ENCODE assay signal across 1 cellular context in the genomic region with DNA sequence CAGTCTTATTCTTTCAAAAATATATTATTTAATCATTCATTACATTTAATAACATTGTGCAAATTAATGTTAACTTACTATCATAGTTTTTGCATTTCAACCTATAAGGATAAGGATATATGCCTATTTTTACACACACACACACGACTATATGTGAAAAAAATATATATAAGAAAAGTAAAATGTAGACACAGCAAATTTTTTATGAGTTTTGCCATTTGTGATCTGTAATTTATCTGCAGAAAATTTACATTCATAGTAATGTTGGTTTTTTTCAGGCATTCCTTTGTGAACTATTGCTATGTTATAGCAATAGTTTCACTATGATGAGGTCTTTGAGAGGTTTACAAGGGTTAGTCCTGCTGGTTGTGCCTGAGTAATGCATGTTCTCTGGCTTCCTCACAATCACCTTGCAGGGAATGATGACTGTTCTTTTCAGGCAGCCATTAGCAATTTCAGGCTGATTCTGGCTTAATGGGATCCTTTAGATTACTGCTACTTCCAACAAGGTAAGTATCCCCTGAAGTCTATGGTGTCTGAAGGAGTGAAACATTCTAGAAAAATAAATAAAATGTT.
TF ChIP-seq lines count a peak whose summit lies in the region.

No MANE protein-coding gene starts in this region.

TF ChIP-seq in GM23338, 12 proteins besides CTCF, POLR2A, EP300 and RAD21 (continued from another document):
- TF ChIP-seq, protein P1, sequence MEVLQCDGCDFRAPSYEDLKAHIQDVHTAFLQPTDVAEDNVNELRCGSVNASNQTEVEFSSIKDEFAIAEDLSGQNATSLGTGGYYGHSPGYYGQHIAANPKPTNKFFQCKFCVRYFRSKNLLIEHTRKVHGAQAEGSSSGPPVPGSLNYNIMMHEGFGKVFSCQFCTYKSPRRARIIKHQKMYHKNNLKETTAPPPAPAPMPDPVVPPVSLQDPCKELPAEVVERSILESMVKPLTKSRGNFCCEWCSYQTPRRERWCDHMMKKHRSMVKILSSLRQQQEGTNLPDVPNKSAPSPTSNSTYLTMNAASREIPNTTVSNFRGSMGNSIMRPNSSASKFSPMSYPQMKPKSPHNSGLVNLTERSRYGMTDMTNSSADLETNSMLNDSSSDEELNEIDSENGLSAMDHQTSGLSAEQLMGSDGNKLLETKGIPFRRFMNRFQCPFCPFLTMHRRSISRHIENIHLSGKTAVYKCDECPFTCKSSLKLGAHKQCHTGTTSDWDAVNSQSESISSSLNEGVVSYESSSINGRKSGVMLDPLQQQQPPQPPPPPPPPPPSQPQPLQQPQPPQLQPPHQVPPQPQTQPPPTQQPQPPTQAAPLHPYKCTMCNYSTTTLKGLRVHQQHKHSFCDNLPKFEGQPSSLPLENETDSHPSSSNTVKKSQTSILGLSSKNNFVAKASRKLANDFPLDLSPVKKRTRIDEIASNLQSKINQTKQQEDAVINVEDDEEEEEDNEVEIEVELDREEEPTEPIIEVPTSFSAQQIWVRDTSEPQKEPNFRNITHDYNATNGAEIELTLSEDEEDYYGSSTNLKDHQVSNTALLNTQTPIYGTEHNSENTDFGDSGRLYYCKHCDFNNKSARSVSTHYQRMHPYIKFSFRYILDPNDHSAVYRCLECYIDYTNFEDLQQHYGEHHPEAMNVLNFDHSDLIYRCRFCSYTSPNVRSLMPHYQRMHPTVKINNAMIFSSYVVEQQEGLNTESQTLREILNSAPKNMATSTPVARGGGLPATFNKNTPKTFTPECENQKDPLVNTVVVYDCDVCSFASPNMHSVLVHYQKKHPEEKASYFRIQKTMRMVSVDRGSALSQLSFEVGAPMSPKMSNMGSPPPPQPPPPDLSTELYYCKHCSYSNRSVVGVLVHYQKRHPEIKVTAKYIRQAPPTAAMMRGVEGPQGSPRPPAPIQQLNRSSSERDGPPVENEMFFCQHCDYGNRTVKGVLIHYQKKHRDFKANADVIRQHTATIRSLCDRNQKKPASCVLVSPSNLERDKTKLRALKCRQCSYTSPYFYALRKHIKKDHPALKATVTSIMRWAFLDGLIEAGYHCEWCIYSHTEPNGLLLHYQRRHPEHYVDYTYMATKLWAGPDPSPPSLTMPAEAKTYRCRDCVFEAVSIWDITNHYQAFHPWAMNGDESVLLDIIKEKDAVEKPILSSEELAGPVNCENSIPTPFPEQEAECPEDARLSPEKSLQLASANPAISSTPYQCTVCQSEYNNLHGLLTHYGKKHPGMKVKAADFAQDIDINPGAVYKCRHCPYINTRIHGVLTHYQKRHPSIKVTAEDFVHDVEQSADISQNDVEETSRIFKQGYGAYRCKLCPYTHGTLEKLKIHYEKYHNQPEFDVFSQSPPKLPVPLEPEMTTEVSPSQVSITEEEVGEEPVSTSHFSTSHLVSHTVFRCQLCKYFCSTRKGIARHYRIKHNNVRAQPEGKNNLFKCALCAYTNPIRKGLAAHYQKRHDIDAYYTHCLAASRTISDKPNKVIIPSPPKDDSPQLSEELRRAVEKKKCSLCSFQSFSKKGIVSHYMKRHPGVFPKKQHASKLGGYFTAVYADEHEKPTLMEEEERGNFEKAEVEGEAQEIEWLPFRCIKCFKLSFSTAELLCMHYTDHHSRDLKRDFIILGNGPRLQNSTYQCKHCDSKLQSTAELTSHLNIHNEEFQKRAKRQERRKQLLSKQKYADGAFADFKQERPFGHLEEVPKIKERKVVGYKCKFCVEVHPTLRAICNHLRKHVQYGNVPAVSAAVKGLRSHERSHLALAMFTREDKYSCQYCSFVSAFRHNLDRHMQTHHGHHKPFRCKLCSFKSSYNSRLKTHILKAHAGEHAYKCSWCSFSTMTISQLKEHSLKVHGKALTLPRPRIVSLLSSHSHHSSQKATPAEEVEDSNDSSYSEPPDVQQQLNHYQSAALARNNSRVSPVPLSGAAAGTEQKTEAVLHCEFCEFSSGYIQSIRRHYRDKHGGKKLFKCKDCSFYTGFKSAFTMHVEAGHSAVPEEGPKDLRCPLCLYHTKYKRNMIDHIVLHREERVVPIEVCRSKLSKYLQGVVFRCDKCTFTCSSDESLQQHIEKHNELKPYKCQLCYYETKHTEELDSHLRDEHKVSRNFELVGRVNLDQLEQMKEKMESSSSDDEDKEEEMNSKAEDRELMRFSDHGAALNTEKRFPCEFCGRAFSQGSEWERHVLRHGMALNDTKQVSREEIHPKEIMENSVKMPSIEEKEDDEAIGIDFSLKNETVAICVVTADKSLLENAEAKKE (CRISPR knock-in tag; IDR thresholded peaks at IDR 0.05), result no peak
- TF ChIP-seq EZH2 (IDR thresholded peaks at IDR 0.05; ENCODE audit: low read depth, unreplicated experiment) (no peak), ZNF114 (CRISPR knock-in tag; IDR thresholded peaks at IDR 0.05) (no peak), JUNB (IDR thresholded peaks at IDR 0.05; ENCODE audit: unreplicated experiment) (no peak), EZH2phosphoT487 (IDR thresholded peaks at IDR 0.05; ENCODE audit: unreplicated experiment) (no peak), ZNF331 (CRISPR knock-in tag; IDR thresholded peaks at IDR 0.05; ENCODE audit: low read depth) (no peak), POLR2AphosphoS5 (IDR thresholded peaks at IDR 0.05; ENCODE audit: low read depth) (no peak)
- TF ChIP-seq, protein P2, sequence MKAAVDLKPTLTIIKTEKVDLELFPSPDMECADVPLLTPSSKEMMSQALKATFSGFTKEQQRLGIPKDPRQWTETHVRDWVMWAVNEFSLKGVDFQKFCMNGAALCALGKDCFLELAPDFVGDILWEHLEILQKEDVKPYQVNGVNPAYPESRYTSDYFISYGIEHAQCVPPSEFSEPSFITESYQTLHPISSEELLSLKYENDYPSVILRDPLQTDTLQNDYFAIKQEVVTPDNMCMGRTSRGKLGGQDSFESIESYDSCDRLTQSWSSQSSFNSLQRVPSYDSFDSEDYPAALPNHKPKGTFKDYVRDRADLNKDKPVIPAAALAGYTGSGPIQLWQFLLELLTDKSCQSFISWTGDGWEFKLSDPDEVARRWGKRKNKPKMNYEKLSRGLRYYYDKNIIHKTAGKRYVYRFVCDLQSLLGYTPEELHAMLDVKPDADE (IDR thresholded peaks at IDR 0.05), result no peak
